In the genomic region with DNA sequence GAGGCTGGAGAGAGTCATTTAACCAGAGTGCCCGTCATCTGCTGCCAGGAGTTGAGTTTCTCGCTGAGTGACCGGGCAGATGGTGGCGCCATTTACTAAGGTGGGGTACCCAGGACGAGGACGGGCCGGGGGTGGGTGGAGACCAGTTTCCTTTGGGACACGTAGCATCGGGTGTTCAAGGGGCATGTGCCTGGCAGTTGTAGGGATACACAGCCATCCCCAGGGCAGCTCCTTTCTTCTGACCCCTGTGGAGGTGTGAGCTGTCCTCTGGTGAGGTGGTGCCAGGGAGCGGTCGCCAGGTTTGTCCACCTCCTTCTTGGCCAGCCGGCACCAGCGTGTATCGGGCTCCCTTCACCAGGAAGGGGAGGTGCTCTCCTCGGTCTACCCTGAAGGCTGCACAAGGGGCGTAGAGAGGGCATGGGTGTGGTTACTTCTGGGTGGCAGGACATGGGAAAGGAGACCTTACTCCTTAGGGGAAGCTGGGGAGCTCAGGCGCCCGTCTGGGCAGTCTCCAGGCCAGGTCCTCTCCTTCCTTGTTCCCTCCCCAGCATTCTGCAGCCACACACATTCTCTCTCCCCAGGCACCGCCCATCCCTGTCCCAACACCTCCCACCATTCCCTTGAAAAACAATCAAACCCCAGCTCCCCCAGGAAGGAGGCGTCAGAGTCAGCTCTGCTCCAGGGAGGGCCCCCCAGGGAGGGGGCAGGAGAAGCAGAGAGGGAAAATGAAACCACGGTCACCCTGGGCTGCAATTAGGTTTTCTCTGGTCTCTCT, we compare ENCODE assay signal across 8 cellular contexts. TPM values are rescaled to one million over a fixed set of nuclear protein-coding genes. Genes with fewer than 3 reads are reported as not detected.
DNase-seq lines count a peak whose midpoint lies in the region; ATAC-seq, FAIRE-seq and TF ChIP-seq lines count a peak whose summit lies in the region.

No MANE protein-coding gene starts in this region.

- H3K27me3 Mint-ChIP-seq in CD4-positive, CD25-positive, alpha-beta regulatory T cell: peaks cover 17% of the 10 kb centered on the region
- peaks cover 4% of the 10 kb centered on the region for H3K27me3 Mint-ChIP-seq in HFFc6 (ENCODE audit: insufficient read depth)
- peaks cover 25% of the 10 kb centered on the region for H3K27me3 Mint-ChIP-seq in activated naive CD4-positive, alpha-beta T cell treated with anti-CD3 and anti-CD28 coated beads, Interleukin-2, amount 10 ng/mL, durations not matched to agents 7 days and 5 days

- H3K14ac ChIP-seq in neuronal stem cell (ENCODE audit: low read length): no peak overlapping the region

- H3K23ac ChIP-seq in neuronal stem cell (ENCODE audit: low read depth, low read length, poor library complexity): peak overlapping the region; percentile 26

- no peaks in the 10 kb centered on the region for H3K36me3 Mint-ChIP-seq in CD4-positive, CD25-positive, alpha-beta regulatory T cell
- H3K36me3 Mint-ChIP-seq in HFFc6 (ENCODE audit: low read depth): no peaks in the 10 kb centered on the region
- H3K36me3 Mint-ChIP-seq in activated naive CD4-positive, alpha-beta T cell treated with anti-CD3 and anti-CD28 coated beads, Interleukin-2, amount 10 ng/mL, durations not matched to agents 7 days and 5 days: no peaks in the 10 kb centered on the region

- peaks cover 9% of the 10 kb centered on the region for H3K4me1 ChIP-seq in CD4-positive, CD25-positive, alpha-beta regulatory T cell (ENCODE audit: control insufficient read depth, insufficient read depth, low read length, poor library complexity, severe bottlenecking)
- peaks cover 0 to 3% of the 10 kb centered on the region in 2 donors for H3K4me1 ChIP-seq in neuronal stem cell (ENCODE audit: control insufficient read depth in 2 of 2, insufficient read depth in 1 of 2, low read depth in 1 of 2, low read length in 2 of 2)
- H3K4me1 ChIP-seq in thyroid gland: peaks cover 22 to 31% of the 10 kb centered on the region in 2 donors

- peak overlapping the region; percentile 95 for H3K4me2 ChIP-seq in neuronal stem cell (ENCODE audit: insufficient read depth, low read length, poor library complexity, severe bottlenecking)

- H3K36me3 ChIP-seq in CD4-positive, CD25-positive, alpha-beta regulatory T cell (ENCODE audit: control insufficient read depth, insufficient read depth, low read length): no peaks in the 10 kb centered on the region
- no peaks in the 10 kb centered on the region for H3K36me3 ChIP-seq in neuronal stem cell (replicated peaks in 1 of 2; ENCODE audit: control insufficient read depth in 2 of 2, insufficient read depth in 2 of 2, low read length in 2 of 2)
- no peaks in the 10 kb centered on the region for H3K36me3 ChIP-seq in thyroid gland

- TF ChIP-seq CTCF in HFFc6 (IDR thresholded peaks at IDR 0.05) (peak; percentile 76), thyroid gland (IDR thresholded peaks at IDR 0.05) (peak in 4 of 6 experiments; percentile 60 to 84 (median 72))

- no peak overlapping the region for H3K27ac ChIP-seq in CD4-positive, CD25-positive, alpha-beta regulatory T cell (ENCODE audit: insufficient read depth, low read length, poor library complexity, severe bottlenecking)
- no peak overlapping the region for H3K27ac ChIP-seq in neuronal stem cell (replicated peaks; ENCODE audit: low read length)
- H3K27ac ChIP-seq in thyroid gland: peak overlapping the region; percentile 90 to 97 (median 91)

- FAIRE-seq in RCC 7860 (lab: Jason Lieb, UNC) (peak; percentile 92), frontal cortex (lab: Jason Lieb, UNC) (no peak)

- peak overlapping the region; percentile 81 for H2AFZ ChIP-seq in neuronal stem cell (ENCODE audit: low read length)

- no peaks in the 10 kb centered on the region for H3K9me3 ChIP-seq in CD4-positive, CD25-positive, alpha-beta regulatory T cell (ENCODE audit: control insufficient read depth in 2 of 2, low read length in 2 of 2)
- H3K9me3 ChIP-seq in neuronal stem cell (replicated peaks in 1 of 2; ENCODE audit: control insufficient read depth in 2 of 2, insufficient read depth in 1 of 2, low read depth in 1 of 2, low read length in 2 of 2) (peaks cover 0 to 5% of the 10 kb centered on the region in 2 donors), thyroid gland (no peaks in the 10 kb centered on the region)

- H2BK15ac ChIP-seq in neuronal stem cell (ENCODE audit: low read length): peak overlapping the region; percentile 46

- H2BK120ac ChIP-seq in neuronal stem cell (ENCODE audit: low read depth, low read length): no peak overlapping the region

- peak overlapping the region; percentile 64 to 85 (median 80) for H3K27ac Mint-ChIP-seq in CD4-positive, CD25-positive, alpha-beta regulatory T cell
- peak overlapping the region; percentile 98 for H3K27ac Mint-ChIP-seq in HFFc6
- H3K27ac Mint-ChIP-seq in activated naive CD4-positive, alpha-beta T cell treated with anti-CD3 and anti-CD28 coated beads, Interleukin-2, amount 10 ng/mL, durations not matched to agents 7 days and 5 days: no peak overlapping the region

- H2BK12ac ChIP-seq in neuronal stem cell (ENCODE audit: low read length): no peak overlapping the region

- H3K79me1 ChIP-seq in neuronal stem cell (ENCODE audit: low read depth, low read length): no peaks in the 10 kb centered on the region

- H3K4ac ChIP-seq in neuronal stem cell (ENCODE audit: low read length): no peak overlapping the region

- peak overlapping the region; percentile 21 to 83 (median 74) for H3K4me3 Mint-ChIP-seq in CD4-positive, CD25-positive, alpha-beta regulatory T cell
- H3K4me3 Mint-ChIP-seq in HFFc6: peak overlapping the region; percentile 91
- peak overlapping the region; percentile 61 for H3K4me3 Mint-ChIP-seq in activated naive CD4-positive, alpha-beta T cell treated with anti-CD3 and anti-CD28 coated beads, Interleukin-2, amount 10 ng/mL, durations not matched to agents 7 days and 5 days

- H2AK5ac ChIP-seq in neuronal stem cell (ENCODE audit: low read depth, low read length): peak overlapping the region; percentile 30

- H3K18ac ChIP-seq in neuronal stem cell (ENCODE audit: low read length): peak overlapping the region; percentile 89

- H3K4me3 ChIP-seq in CD4-positive, CD25-positive, alpha-beta regulatory T cell (ENCODE audit: low read depth, low read length): peak overlapping the region; percentile 37
- H3K4me3 ChIP-seq in neuronal stem cell (ENCODE audit: low read length in 2 of 2) (peak overlapping the region; percentile 18 to 74), thyroid gland (replicated peaks in 1 of 3) (peak overlapping the region; percentile 13 to 75 (median 39))

- peak in 2 of 3 donors; percentile 29 to 68 for DNase-seq in CD4-positive, CD25-positive, alpha-beta regulatory T cell
- DNase-seq in HFFc6 (peak; percentile 82), RCC 7860 (ENCODE audit: low spot score) (peak; percentile 92), frontal cortex (ENCODE audit: low spot score in 2 of 2) (peak; percentile 22 to 65), neuronal stem cell (ENCODE audit: low spot score) (peak; percentile 52), thyroid gland (peak; percentile 91 to 92)
- peak; percentile 66 for DNase-seq in activated naive CD4-positive, alpha-beta T cell treated with anti-CD3 and anti-CD28 coated beads, Interleukin-2, amount 10 ng/mL, durations not matched to agents 7 days and 5 days

- H3K9me3 Mint-ChIP-seq in CD4-positive, CD25-positive, alpha-beta regulatory T cell: peaks cover 0 to 3% (median 0%) of the 10 kb centered on the region in 7 donors
- H3K9me3 Mint-ChIP-seq in HFFc6: no peaks in the 10 kb centered on the region
- peaks cover 3% of the 10 kb centered on the region for H3K9me3 Mint-ChIP-seq in activated naive CD4-positive, alpha-beta T cell treated with anti-CD3 and anti-CD28 coated beads, Interleukin-2, amount 10 ng/mL, durations not matched to agents 7 days and 5 days

- ATAC-seq in CD4-positive, CD25-positive, alpha-beta regulatory T cell (ENCODE audit: low read depth in 2 of 2): peak in 1 of 2 donors; percentile 44
- ATAC-seq in HG02870 (IDR thresholded peaks at IDR 0.05; ENCODE audit: unreplicated experiment): no peak

- CTCF ChIA-PET in activated naive CD4-positive, alpha-beta T cell treated with anti-CD3 and anti-CD28 coated beads, Interleukin-2, amount 10 ng/mL, durations not matched to agents 7 days and 5 days (lab: Charles Lee): interaction anchor here (0.7 to 2.7 kb wide), 23 partner anchors 11 to 497 kb away, joined by 3 to 12 read pairs (median 4); a partner anchor contains a TSS

- peak in 1 of 2 donors; percentile 82 for TF ChIP-seq POLR2A in thyroid gland (IDR thresholded peaks at IDR 0.05)

- H3K9ac ChIP-seq in neuronal stem cell (ENCODE audit: low read depth, low read length, poor library complexity): peak overlapping the region; percentile 45

- intact Hi-C loops in thyroid gland (cut with DNase I): loop anchor here (5.0 kb wide), 1 partner anchor 290 kb away; no protein-coding TSS in a partner anchor

- H3K27me3 ChIP-seq in CD4-positive, CD25-positive, alpha-beta regulatory T cell (ENCODE audit: control insufficient read depth, insufficient read depth, low read length): peaks cover 5% of the 10 kb centered on the region
- H3K27me3 ChIP-seq in neuronal stem cell (ENCODE audit: control insufficient read depth in 3 of 3, insufficient read depth in 3 of 3, low read depth in 1 of 3, low read length in 3 of 3) (peaks cover 0 to 4% (median 0%) of the 10 kb centered on the region in 3 experiments), thyroid gland (no peaks in the 10 kb centered on the region)

- no peak overlapping the region for H4K8ac ChIP-seq in neuronal stem cell (ENCODE audit: low read depth, low read length)

- H4K91ac ChIP-seq in neuronal stem cell (ENCODE audit: low read depth, low read length, poor library complexity): no peak overlapping the region

- peak overlapping the region; percentile 67 for H2BK5ac ChIP-seq in neuronal stem cell (ENCODE audit: low read length)

- no CpG with 5 or more reads among the region's 21 CpGs for WGBS in neuronal stem cell (ENCODE audit: extremely low coverage in 2 of 2, insufficient read length in 2 of 2, insufficient replicate concordance in 1 of 2), 2 donors
- WGBS in thyroid gland, 2 donors: 1 to 2% methylated on average over 17 to 19 of the region's 21 CpGs

- H3K4me1 Mint-ChIP-seq in CD4-positive, CD25-positive, alpha-beta regulatory T cell: peaks cover 4 to 19% (median 15%) of the 10 kb centered on the region in 4 donors
- peaks cover 49% of the 10 kb centered on the region for H3K4me1 Mint-ChIP-seq in HFFc6 (ENCODE audit: low read depth)
- H3K4me1 Mint-ChIP-seq in activated naive CD4-positive, alpha-beta T cell treated with anti-CD3 and anti-CD28 coated beads, Interleukin-2, amount 10 ng/mL, durations not matched to agents 7 days and 5 days: peaks cover 22% of the 10 kb centered on the region

RNA-seq across cellular contexts. Expression of a gene that starts 10.3 kb away (rescaled TPM):
- not detected for total RNA-seq in CD4-positive, CD25-positive, alpha-beta regulatory T cell
- polyA plus RNA-seq in CD4-positive, CD25-positive, alpha-beta regulatory T cell: not detected
- total RNA-seq in HFFc6 (2021; fragmentation: NEBNext Ultra II Directional; extraction: Animal tissue kit (Norgen Biotek cat#: 25700)): not detected
- total RNA-seq in frontal cortex (not detected), thyroid gland (1 to 10 TPM in 1 of 4 donors, under 1 TPM in 1, not detected in 2; 0.45 to 1.8 TPM)
- polyA plus RNA-seq in neuronal stem cell (2013, experiment 1 of 2): 0.26 TPM
- 0.19 TPM for polyA plus RNA-seq in neuronal stem cell (2013, experiment 2 of 2)

RNA-seq across cellular contexts. Expression of a gene that starts 20.8 kb away (rescaled TPM):
- total RNA-seq in CD4-positive, CD25-positive, alpha-beta regulatory T cell: 71.9 TPM
- polyA plus RNA-seq in CD4-positive, CD25-positive, alpha-beta regulatory T cell: 10 to 100 TPM; 17.8 to 22.1 (median 20.1) TPM
- total RNA-seq in HFFc6 (2021; fragmentation: NEBNext Ultra II Directional; extraction: Animal tissue kit (Norgen Biotek cat#: 25700)): 1 to 10 TPM; 1.4 to 3.6 (median 3.4) TPM
- total RNA-seq in frontal cortex (0.82 TPM), thyroid gland (10 to 100 TPM; 17.2 to 28.7 (median 25.2) TPM)
- 0.01 TPM for polyA plus RNA-seq in neuronal stem cell (2013, experiment 1 of 2)
- 0.01 TPM for polyA plus RNA-seq in neuronal stem cell (2013, experiment 2 of 2)

Comparison
In these comparisons a context has a peak if more than half of its experiments do, and no peak if none do; other contexts are left out.
1. H3K27ac ChIP-seq: peak in thyroid gland (3 of 3); none in CD4-positive, CD25-positive, alpha-beta regulatory T cell (single experiment) and neuronal stem cell (single experiment).
2. Peak in every context shown above with its lines, with median percentiles within 50 percentile points of each other: DNase-seq, H3K4me3 ChIP-seq and H3K4me3 Mint-ChIP-seq.